Comparison of ENCODE assay signal across 9 cellular contexts in the genomic region with DNA sequence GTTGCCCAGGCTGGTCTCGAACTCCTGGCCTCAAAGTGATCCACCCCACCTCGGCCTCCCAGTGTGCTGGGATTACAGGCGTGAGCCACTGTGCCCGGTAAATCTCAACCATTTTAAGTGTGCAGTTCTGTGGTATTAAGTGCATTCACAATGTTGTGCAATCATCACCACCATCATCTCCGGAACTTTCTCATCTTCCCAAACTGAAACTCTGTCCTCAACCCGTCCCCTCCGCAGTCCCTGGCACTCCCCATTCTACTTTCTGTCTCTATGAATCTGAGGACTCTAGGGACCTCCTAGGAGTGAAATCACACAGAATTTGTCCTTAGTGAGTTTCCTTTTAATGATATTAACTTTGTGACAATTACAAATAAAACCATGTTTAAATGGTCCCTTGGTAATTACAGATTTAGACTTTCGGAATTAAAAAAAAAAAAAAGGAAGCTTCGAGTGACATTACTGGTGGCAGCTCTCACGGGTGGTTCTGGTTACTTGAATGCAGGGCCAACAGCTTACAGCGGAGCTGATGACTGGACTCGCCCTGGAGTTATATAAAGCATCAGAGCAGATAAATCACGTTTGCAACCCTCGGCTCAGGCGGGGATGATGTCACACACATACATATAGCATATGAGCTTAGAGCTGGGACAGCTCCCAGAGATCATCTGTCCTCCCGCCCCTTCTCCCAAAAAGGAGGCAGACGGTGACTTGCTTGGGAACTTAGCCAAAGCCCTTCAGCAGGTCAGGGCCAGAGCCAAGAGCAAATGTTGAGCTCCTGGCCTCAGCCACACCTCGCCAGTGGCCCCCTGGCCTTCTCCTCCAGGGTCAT.
DNase-seq lines count a peak whose midpoint lies in the region; ATAC-seq and TF ChIP-seq lines count a peak whose summit lies in the region.
"Had no signal": no experiment of that assay in that cellular context is flagged by ENCODE, and none has a peak within 500 bp of the region (broad histone marks: within the 10 kb centered on the region; RNA-seq: fewer than 3 reads in every experiment).

No MANE protein-coding gene starts in this region.

- H3K9me3 Mint-ChIP-seq in activated T-helper 17 cell treated with anti-CD3 and anti-CD28 coated beads, Interleukin-2, amount 50 U/mL, for 72 hours: no peaks in the 10 kb centered on the region
- H3K9me3 Mint-ChIP-seq: activated naive CD4-positive, alpha-beta T cell treated with anti-CD3 and anti-CD28 coated beads for 36 hours had no signal

- no peaks in the 10 kb centered on the region for H3K27me3 Mint-ChIP-seq in activated T-helper 17 cell treated with anti-CD3 and anti-CD28 coated beads, Interleukin-2, amount 50 U/mL, for 72 hours

- TF ChIP-seq POLR2A in suprapubic skin (IDR thresholded peaks at IDR 0.05): no peak

- H3K27me3 ChIP-seq in suprapubic skin: no peaks in the 10 kb centered on the region

- WGBS in suprapubic skin: 50% methylated on average over 18 of the region's 18 CpGs

- H3K27ac ChIP-seq in suprapubic skin: peak overlapping the region; percentile 24

- H3K4me1 ChIP-seq in suprapubic skin: no peaks in the 10 kb centered on the region

- H3K4me3 ChIP-seq in suprapubic skin: no peak overlapping the region

- no peaks in the 10 kb centered on the region for H3K9me3 ChIP-seq in suprapubic skin

- peaks cover 48% of the 10 kb centered on the region for H3K36me3 ChIP-seq in suprapubic skin

- no peaks in the 10 kb centered on the region for H3K4me1 Mint-ChIP-seq in activated T-helper 17 cell treated with anti-CD3 and anti-CD28 coated beads, Interleukin-2, amount 50 U/mL, for 72 hours

- peak; percentile 18 for DNase-seq in HS-5 (ENCODE audit: low read depth)
- DNase-seq in amniotic epithelial cell (ENCODE audit: low read depth): peak; percentile 62
- DNase-seq in left lobe of liver (ENCODE audit: low spot score): no peak
- DNase-seq in suprapubic skin (ENCODE audit: low spot score in 2 of 2): peak in 1 of 2 donors; percentile 85
- DNase-seq in activated gamma-delta T cell (lab: John Stamatoyannopoulos, UW): no peak
- no peak for DNase-seq in hippocampal formation (lab: John Stamatoyannopoulos, UW)
- DNase-seq: activated naive CD4-positive, alpha-beta T cell treated with anti-CD3 and anti-CD28 coated beads for 36 hours had no signal

- TF ChIP-seq EP300 in suprapubic skin (IDR thresholded peaks at IDR 0.05): no peak

- H3K4me3 Mint-ChIP-seq in activated T-helper 17 cell treated with anti-CD3 and anti-CD28 coated beads, Interleukin-2, amount 50 U/mL, for 72 hours: no peak overlapping the region
- H3K4me3 Mint-ChIP-seq: activated naive CD4-positive, alpha-beta T cell treated with anti-CD3 and anti-CD28 coated beads for 36 hours had no signal

- H3K27ac Mint-ChIP-seq in activated T-helper 17 cell treated with anti-CD3 and anti-CD28 coated beads, Interleukin-2, amount 50 U/mL, for 72 hours: no peak overlapping the region
- H3K27ac Mint-ChIP-seq: activated naive CD4-positive, alpha-beta T cell treated with anti-CD3 and anti-CD28 coated beads for 36 hours had no signal

- TF ChIP-seq CTCF in suprapubic skin (IDR thresholded peaks at IDR 0.05): no peak

- ATAC-seq in left lobe of liver (peak; percentile 13), HG02759 (IDR thresholded peaks at IDR 0.05; ENCODE audit: unreplicated experiment) (no peak)
- ATAC-seq in activated T-helper 17 cell treated with anti-CD3 and anti-CD28 coated beads, Interleukin-2, amount 50 U/mL, for 72 hours (replicated peaks): no peak

- no peaks in the 10 kb centered on the region for H3K36me3 Mint-ChIP-seq in activated T-helper 17 cell treated with anti-CD3 and anti-CD28 coated beads, Interleukin-2, amount 50 U/mL, for 72 hours (ENCODE audit: low read depth)

Comparison
In these comparisons a context has a peak if more than half of its experiments do, and no peak if none do; other contexts are left out.
1. DNase-seq: peak in HS-5 (single experiment) and amniotic epithelial cell (single experiment); none in left lobe of liver (single experiment), activated gamma-delta T cell (single experiment) and hippocampal formation (0 of 2).